Comparison of ENCODE assay signal across 30 cellular contexts in the genomic region with DNA sequence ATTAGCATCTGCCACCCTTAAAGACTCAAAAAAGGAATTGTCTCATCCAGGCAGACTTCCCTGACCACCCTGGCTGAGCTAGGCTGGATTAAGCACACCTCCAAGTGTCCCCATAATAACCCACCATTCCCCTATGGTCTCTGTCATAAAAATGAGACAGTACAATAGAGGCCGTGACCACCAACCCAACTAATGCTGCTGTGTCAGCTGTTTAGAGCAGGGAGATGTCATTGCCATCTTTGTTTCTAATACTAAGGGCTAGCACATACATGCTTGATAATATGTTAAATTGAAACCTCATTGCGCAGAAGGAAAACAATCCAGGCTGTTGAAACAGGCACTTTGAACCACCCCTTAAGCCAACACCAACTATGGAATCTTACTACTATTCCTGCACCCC. TPM values are rescaled to one million over a fixed set of nuclear protein-coding genes. Genes with fewer than 3 reads are reported as not detected.
"Had no signal": no experiment of that assay in that cellular context is flagged by ENCODE, and none has a peak within 500 bp of the region (broad histone marks: within the 10 kb centered on the region; RNA-seq: fewer than 3 reads in every experiment).

No MANE protein-coding gene starts in this region.

- H3K4me2 ChIP-seq: PC-9 had no signal

- H3K27me3 ChIP-seq: SJCRH30 had no signal

- H3K36me3 ChIP-seq: SJCRH30 had no signal

- FAIRE-seq: RCC 7860 had no signal

- H3K27ac ChIP-seq: PC-9, RWPE1, SJCRH30, SK-N-MC had no signal

- DNase-seq: MM.1S, MV-4-11, NCI-H1092, NCI-H1105, NCI-H1417 treated with DMSO at 0.1 percent for 48 hours, NCI-H1436 treated with DMSO at 0.1 percent for 48 hours, NCI-H1694 treated with DMSO at 0.1 percent for 48 hours, NCI-H187 treated with DMSO at 0.1 percent for 48 hours, NCI-H2029, NCI-H2171 treated with DMSO at 0.1 percent for 48 hours, NCI-H2227 treated with DMSO at 0.1 percent for 48 hours, NCI-H446, NCI-H524 treated with DMSO at 0.1 percent for 48 hours, NCI-H774, PC-9, SHP77, SIG-M5, SJCRH30, T-cell had no signal

- ATAC-seq: Panc1, Right ventricle myocardium inferior, SK-N-SH treated with all-trans-retinoic acid at 6 μM for 48 hours, T-cell had no signal

- H3K9me3 ChIP-seq: SJCRH30 had no signal

- H3K4me3 ChIP-seq: PC-9, SJCRH30, SK-N-MC had no signal

- H2AFZ ChIP-seq: PC-9 had no signal

- H3K4me1 ChIP-seq: SJCRH30 had no signal

RNA-seq across cellular contexts. Expression of a gene that starts 7.2 kb away (rescaled TPM):
- total RNA-seq: MCF 10A, NCI-H460, OCI-LY7, PC-9, Right ventricle myocardium inferior, RPMI7951, SK-MEL-5, T-cell had no signal
